Comparison of ENCODE assay signal across 28 cellular contexts in genomic region chr5:107043665-107044064, GRCh38.
"Had no signal": no experiment of that assay in that cellular context is flagged by ENCODE, and none has a peak within 500 bp of the region (broad histone marks: within the 10 kb centered on the region; RNA-seq: fewer than 3 reads in every experiment).

No MANE protein-coding gene starts in this region.

- H3K9me3 ChIP-seq: colonic mucosa, esophagus muscularis mucosa, esophagus squamous epithelium, gastrocnemius medialis, gastroesophageal sphincter, heart left ventricle, heart right ventricle had no signal

- H3K36me3 ChIP-seq: colonic mucosa, esophagus muscularis mucosa, esophagus squamous epithelium, gastrocnemius medialis, gastroesophageal sphincter, heart left ventricle, heart right ventricle had no signal

- H3K4me1 ChIP-seq: colonic mucosa, esophagus muscularis mucosa, esophagus squamous epithelium, foreskin keratinocyte, gastrocnemius medialis, gastroesophageal sphincter, heart right ventricle had no signal

- FAIRE-seq: colon, endometrium, endothelial cell of umbilical vein, frontal cortex had no signal

- H3K27me3 ChIP-seq: colonic mucosa, dorsolateral prefrontal cortex, esophagus muscularis mucosa, esophagus squamous epithelium, foreskin keratinocyte, gastrocnemius medialis, gastroesophageal sphincter, heart left ventricle, heart right ventricle had no signal

- DNase-seq: colonic mucosa; cortex of kidney; dermis blood vessel endothelial cell; dorsolateral prefrontal cortex; effector CD4-positive, alpha-beta T cell; effector CD8-positive, alpha-beta T cell; effector memory CD4-positive, alpha-beta T cell; effector memory CD8-positive, alpha-beta T cell; endodermal cell; erythroblast; esophagus squamous epithelium; foreskin fibroblast; foreskin keratinocyte; foreskin melanocyte; gastrocnemius medialis; glutamatergic neuron; head of caudate nucleus; heart left ventricle; heart right ventricle had no signal

- ATAC-seq: effector memory CD8-positive, alpha-beta T cell; esophagus mucosa; foreskin keratinocyte; gastrocnemius medialis; gastroesophageal sphincter had no signal

- H3K27ac ChIP-seq: colonic mucosa, coronary artery, dorsolateral prefrontal cortex, epithelial cell of prostate, esophagus muscularis mucosa, esophagus squamous epithelium, foreskin keratinocyte, gastrocnemius medialis, gastroesophageal sphincter, heart left ventricle, heart right ventricle had no signal

- H3K4me3 ChIP-seq: colonic mucosa, coronary artery, dorsolateral prefrontal cortex, esophagus muscularis mucosa, esophagus squamous epithelium, gastrocnemius medialis, gastroesophageal sphincter, heart left ventricle, heart right ventricle had no signal
